ENCODE assay signal across 8 cellular contexts in the genomic region with DNA sequence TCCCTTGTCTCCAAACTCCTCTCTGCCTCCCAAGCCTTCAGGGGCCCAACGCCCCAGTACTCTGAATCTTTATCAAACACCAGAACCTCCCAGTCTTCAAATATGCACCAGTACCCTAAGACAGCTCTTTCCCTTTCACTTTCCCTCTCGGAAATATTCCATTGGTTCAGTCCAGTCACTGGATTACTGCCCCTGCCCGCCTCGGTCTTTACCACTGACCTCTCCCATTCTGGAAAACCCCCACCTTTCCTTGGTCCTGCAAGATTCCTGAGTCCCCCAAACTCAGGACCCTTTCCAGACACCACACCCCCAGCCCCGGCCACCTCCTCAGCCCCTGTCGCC. TPM values are rescaled to one million over a fixed set of nuclear protein-coding genes. Genes with fewer than 3 reads are reported as not detected.
DNase-seq lines count a peak whose midpoint lies in the region; ATAC-seq lines count a peak whose summit lies in the region.

No MANE protein-coding gene starts in this region.

- peaks cover 9 to 23% (median 16%) of the 10 kb centered on the region in 3 donors for H3K4me1 ChIP-seq in skeletal muscle tissue (ENCODE audit: control insufficient read depth in 3 of 3, insufficient read depth in 3 of 3, low read length in 3 of 3)

- peak overlapping the region; percentile 94 to 99 (median 98) for H3K9ac ChIP-seq in skeletal muscle tissue (ENCODE audit: low read depth in 1 of 3, low read length in 3 of 3)

- H3K27ac ChIP-seq in adipose tissue (ENCODE audit: low read depth, low read length) (peak overlapping the region; percentile 7), skeletal muscle tissue (ENCODE audit: low read depth, low read length) (peak overlapping the region; percentile 97)

- intact Hi-C loops in Right ventricle myocardium inferior (cut with DNase I) (no loop called here), cardiac septum (cut with DNase I) (loop anchor here (1.0 kb wide), 2 partner anchors 14 to 38 kb away; no protein-coding TSS in a partner anchor)

- no peaks in the 10 kb centered on the region for H3K9me3 ChIP-seq in skeletal muscle tissue (ENCODE audit: control insufficient read depth in 3 of 3, low read length in 3 of 3)

- no peaks in the 10 kb centered on the region for H3K27me3 ChIP-seq in skeletal muscle tissue (ENCODE audit: control insufficient read depth in 3 of 3, insufficient read depth in 3 of 3, low read length in 3 of 3)

- H3K4me3 ChIP-seq in iPS-11a (ENCODE audit: low read depth, low read length) = peak overlapping the region; percentile 87
- peak overlapping the region; percentile 97 to 98 (median 97) for H3K4me3 ChIP-seq in skeletal muscle tissue (ENCODE audit: low read length in 3 of 3)

- peak; percentile 12 for ATAC-seq in Right ventricle myocardium inferior
- no peak for ATAC-seq in HG03045 (IDR thresholded peaks at IDR 0.05; ENCODE audit: unreplicated experiment)

- 1 to 5% (median 4%) methylated on average over 6 of the region's 6 CpGs for WGBS in adipose tissue, 3 donors

- peaks cover 1 to 6% (median 6%) of the 10 kb centered on the region in 3 donors for H3K36me3 ChIP-seq in skeletal muscle tissue (ENCODE audit: control insufficient read depth in 3 of 3, insufficient read depth in 3 of 3, low read length in 3 of 3)

- DNase-seq in Right ventricle myocardium inferior (ENCODE audit: missing footprints) (no peak), cardiac septum (ENCODE audit: low spot score) (no peak), CD1c-positive myeloid dendritic cell (ENCODE audit: extremely low spot score) (no peak)
- DNase-seq in stimulated activated CD4-positive, alpha-beta T cell treated with anti-CD3 and anti-CD28 coated beads, Interleukin-4, amount 100 ng/mL, for 1 hour = no peak

RNA-seq across cellular contexts. Expression of a gene that starts 0.7 kb away (rescaled TPM):
- total RNA-seq in Right ventricle myocardium inferior (34.1 TPM), cardiac septum (22.5 TPM), skeletal muscle tissue (43.3 TPM)
- polyA plus RNA-seq in adipose tissue = 10 to 100 TPM; 17.0 to 29.5 (median 17.7) TPM

RNA-seq across cellular contexts. Expression of a gene that starts 37.1 kb away (rescaled TPM):
- total RNA-seq in Right ventricle myocardium inferior (458 TPM), cardiac septum (429 TPM), skeletal muscle tissue (257 TPM)
- 100 to 1,000 TPM in 2 of 3 donors, 10 to 100 TPM in 1; 69.3 to 134 (median 121) TPM for polyA plus RNA-seq in adipose tissue
